ENCODE assay signal across 8 cellular contexts in genomic region chr10:119370046-119370770, GRCh38.
A peak's percentile ranks its signal among the peaks of the same experiment; 100 is the strongest.
DNase-seq lines count a peak whose midpoint lies in the region; ATAC-seq and TF ChIP-seq lines count a peak whose summit lies in the region.

No MANE protein-coding gene starts in this region.

- H3K9me3 ChIP-seq in mesenchymal stem cell (ENCODE audit: control insufficient read depth, low read length), result no peaks in the 10 kb centered on the region
- no peaks in the 10 kb centered on the region for H3K9me3 ChIP-seq in upper lobe of left lung

- H2BK120ac ChIP-seq in mesenchymal stem cell (ENCODE audit: low read depth, low read length), result no peak overlapping the region

- 74% methylated on average over 14 of the region's 17 CpGs for WGBS in mesenchymal stem cell
- WGBS in upper lobe of left lung, 2 donors, result 31 to 33% methylated on average over 17 of the region's 17 CpGs

- H4K91ac ChIP-seq in mesenchymal stem cell (ENCODE audit: low read length), result no peak overlapping the region

- H3K14ac ChIP-seq in mesenchymal stem cell (ENCODE audit: low read length in 2 of 2), result no peak overlapping the region

- H2AK5ac ChIP-seq in mesenchymal stem cell (ENCODE audit: low read length, severe bottlenecking), result peak overlapping the region; percentile 75

- peak overlapping the region; percentile 60 for H3K27ac Mint-ChIP-seq in activated T-cell treated with anti-CD3 and anti-CD28 coated beads, Interleukin-2, amount 50 U/mL, for 24 hours
- no peak overlapping the region for H3K27ac Mint-ChIP-seq in activated T-cell treated with anti-CD3 and anti-CD28 coated beads, Interleukin-2, amount 50 U/mL, for 72 hours

- H3K4ac ChIP-seq in mesenchymal stem cell (ENCODE audit: low read depth in 1 of 2, low read length in 2 of 2), result no peak overlapping the region

- peak overlapping the region; percentile 34 for H3K4me3 ChIP-seq in choroid plexus epithelial cell (ENCODE audit: low read depth, low read length)
- peak overlapping the region in 1 of 2 experiments; percentile 60 for H3K4me3 ChIP-seq in mesenchymal stem cell (ENCODE audit: insufficient read depth in 1 of 2, low read depth in 1 of 2, low read length in 2 of 2)
- H3K4me3 ChIP-seq in upper lobe of left lung, result peak overlapping the region in 2 of 4 donors; percentile 19 to 21

- TF ChIP-seq EP300 in upper lobe of left lung (IDR thresholded peaks at IDR 0.05), result no peak

- H3K4me3 Mint-ChIP-seq in activated T-cell treated with anti-CD3 and anti-CD28 coated beads, Interleukin-2, amount 50 U/mL, for 24 hours, result no peak overlapping the region
- H3K4me3 Mint-ChIP-seq in activated T-cell treated with anti-CD3 and anti-CD28 coated beads, Interleukin-2, amount 50 U/mL, for 72 hours, result no peak overlapping the region
- no peak overlapping the region for H3K4me3 Mint-ChIP-seq in activated T-cell treated with anti-CD3 and anti-CD28 coated beads, Interleukin-2, amount 50 U/mL, for 4 hours

- peak overlapping the region; percentile 91 for H3K9ac ChIP-seq in mesenchymal stem cell (ENCODE audit: low read length)

- H3K4me1 ChIP-seq in mesenchymal stem cell (ENCODE audit: control insufficient read depth, insufficient read depth, low read depth, low read length), result peaks cover 36% of the 10 kb centered on the region
- H3K4me1 ChIP-seq in upper lobe of left lung, result peaks cover 68 to 77% (median 73%) of the 10 kb centered on the region in 4 donors

- peaks cover 4% of the 10 kb centered on the region for H3K36me3 Mint-ChIP-seq in activated T-cell treated with anti-CD3 and anti-CD28 coated beads, Interleukin-2, amount 50 U/mL, for 24 hours (ENCODE audit: low read depth)
- no peaks in the 10 kb centered on the region for H3K36me3 Mint-ChIP-seq in activated T-cell treated with anti-CD3 and anti-CD28 coated beads, Interleukin-2, amount 50 U/mL, for 72 hours (ENCODE audit: insufficient read depth in 2 of 2)
- H3K36me3 Mint-ChIP-seq in activated T-cell treated with anti-CD3 and anti-CD28 coated beads, Interleukin-2, amount 50 U/mL, for 4 hours (ENCODE audit: insufficient read depth), result peaks cover 6% of the 10 kb centered on the region

- peak overlapping the region in 1 of 2 experiments; percentile 60 for H2BK12ac ChIP-seq in mesenchymal stem cell (ENCODE audit: low read length in 2 of 2)

- peaks cover 0 to 7% of the 10 kb centered on the region in 2 experiments for H3K36me3 ChIP-seq in mesenchymal stem cell (ENCODE audit: control insufficient read depth in 1 of 2, insufficient read depth in 2 of 2, low read depth in 1 of 2, low read length in 2 of 2)
- H3K36me3 ChIP-seq in upper lobe of left lung, result no peaks in the 10 kb centered on the region

- H3K23ac ChIP-seq in mesenchymal stem cell (ENCODE audit: low read length in 2 of 2), result no peak overlapping the region

- in situ Hi-C loops in GM13976 (cut with MboI; ENCODE audit: low sequenced_read_pairs, unreplicated experiment), result no loop called here

- no peak overlapping the region for H4K8ac ChIP-seq in mesenchymal stem cell (ENCODE audit: low read length)

- no peak for ATAC-seq in activated T-cell treated with anti-CD3 and anti-CD28 coated beads, Interleukin-2, amount 50 U/mL, for 72 hours (replicated peaks in 1 of 2)
- ATAC-seq in upper lobe of left lung (ENCODE audit: low FRiP score in 2 of 2), result peak in 1 of 2 donors; percentile 69
- ATAC-seq in activated T-cell treated with anti-CD3 and anti-CD28 coated beads, Interleukin-2, amount 50 U/mL, for 4 hours, result no peak

- TF ChIP-seq CTCF in choroid plexus epithelial cell (conservative IDR thresholded peaks at IDR 0.05; ENCODE audit: low read depth, low read length) (no peak), upper lobe of left lung (IDR thresholded peaks at IDR 0.05) (no peak), GM13976 (IDR thresholded peaks at IDR 0.05; ENCODE audit: borderline replicate concordance, control extremely low read depth, extremely low read depth, insufficient read depth, missing control alignments) (no peak)

- no peaks in the 10 kb centered on the region for H3K9me3 Mint-ChIP-seq in activated T-cell treated with anti-CD3 and anti-CD28 coated beads, Interleukin-2, amount 50 U/mL, for 24 hours
- H3K9me3 Mint-ChIP-seq in activated T-cell treated with anti-CD3 and anti-CD28 coated beads, Interleukin-2, amount 50 U/mL, for 72 hours, result no peaks in the 10 kb centered on the region
- H3K9me3 Mint-ChIP-seq in activated T-cell treated with anti-CD3 and anti-CD28 coated beads, Interleukin-2, amount 50 U/mL, for 4 hours, result no peaks in the 10 kb centered on the region

- H3K27ac ChIP-seq in mesenchymal stem cell (ENCODE audit: low read length, poor library complexity, severe bottlenecking) (peak overlapping the region; percentile 10), upper lobe of left lung (peak overlapping the region; percentile 69 to 86 (median 78))

- no peaks in the 10 kb centered on the region for H3K27me3 ChIP-seq in mesenchymal stem cell (ENCODE audit: control insufficient read depth in 1 of 2, insufficient read depth in 1 of 2, low read length in 2 of 2)
- no peaks in the 10 kb centered on the region for H3K27me3 ChIP-seq in upper lobe of left lung

- no peak for DNase-seq in activated T-cell treated with anti-CD3 and anti-CD28 coated beads, Interleukin-2, amount 50 U/mL, for 24 hours
- no peak for DNase-seq in activated T-cell treated with anti-CD3 and anti-CD28 coated beads, Interleukin-2, amount 50 U/mL, for 72 hours
- DNase-seq in choroid plexus epithelial cell (ENCODE audit: low read depth) (peak; percentile 84), mesenchymal stem cell (peak; percentile 65), upper lobe of left lung (no peak), NOMO-1 treated with dmso at 0.1 percent for 144 hours (lab: John Stamatoyannopoulos, UW; ENCODE audit: unreplicated experiment) (no peak), GM13976 (ENCODE audit: low spot score) (no peak)
- no peak for DNase-seq in activated T-cell treated with anti-CD3 and anti-CD28 coated beads, Interleukin-2, amount 50 U/mL, for 4 hours

- H2AFZ ChIP-seq in mesenchymal stem cell (ENCODE audit: low read depth, low read length), result no peak overlapping the region

- peak overlapping the region in 1 of 2 experiments; percentile 46 for H3K18ac ChIP-seq in mesenchymal stem cell (ENCODE audit: low read depth in 1 of 2, low read length in 2 of 2)

- no peak for TF ChIP-seq POLR2A in upper lobe of left lung (IDR thresholded peaks at IDR 0.05)

- H3K4me2 ChIP-seq in mesenchymal stem cell (ENCODE audit: low read length, poor library complexity, severe bottlenecking), result no peak overlapping the region

- H3K27me3 Mint-ChIP-seq in activated T-cell treated with anti-CD3 and anti-CD28 coated beads, Interleukin-2, amount 50 U/mL, for 24 hours, result no peaks in the 10 kb centered on the region
- no peaks in the 10 kb centered on the region for H3K27me3 Mint-ChIP-seq in activated T-cell treated with anti-CD3 and anti-CD28 coated beads, Interleukin-2, amount 50 U/mL, for 72 hours (ENCODE audit: low read depth)
- H3K27me3 Mint-ChIP-seq in activated T-cell treated with anti-CD3 and anti-CD28 coated beads, Interleukin-2, amount 50 U/mL, for 4 hours (ENCODE audit: low read depth), result no peaks in the 10 kb centered on the region

- H3K79me1 ChIP-seq in mesenchymal stem cell (replicated peaks; ENCODE audit: low read length, poor library complexity, severe bottlenecking), result peaks cover 8% of the 10 kb centered on the region

- H3K4me1 Mint-ChIP-seq in activated T-cell treated with anti-CD3 and anti-CD28 coated beads, Interleukin-2, amount 50 U/mL, for 24 hours (ENCODE audit: low read depth), result peaks cover 37% of the 10 kb centered on the region
- peaks cover 33% of the 10 kb centered on the region for H3K4me1 Mint-ChIP-seq in activated T-cell treated with anti-CD3 and anti-CD28 coated beads, Interleukin-2, amount 50 U/mL, for 72 hours (ENCODE audit: low read depth)
- peaks cover 21% of the 10 kb centered on the region for H3K4me1 Mint-ChIP-seq in activated T-cell treated with anti-CD3 and anti-CD28 coated beads, Interleukin-2, amount 50 U/mL, for 4 hours (ENCODE audit: low read depth)

- H2BK5ac ChIP-seq in mesenchymal stem cell (ENCODE audit: low read depth, low read length, poor library complexity, severe bottlenecking), result no peak overlapping the region

- no peak overlapping the region for H2BK15ac ChIP-seq in mesenchymal stem cell (ENCODE audit: low read depth, poor library complexity, severe bottlenecking)

Comparison
In these comparisons a context has a peak if more than half of its experiments do, and no peak if none do; other contexts are left out.
1. DNase-seq: peak in choroid plexus epithelial cell (single experiment) and mesenchymal stem cell (single experiment); none in activated T-cell treated with anti-CD3 and anti-CD28 coated beads, Interleukin-2, amount 50 U/mL, for 24 hours (single experiment), activated T-cell treated with anti-CD3 and anti-CD28 coated beads, Interleukin-2, amount 50 U/mL, for 72 hours (0 of 2), upper lobe of left lung (0 of 2), NOMO-1 treated with dmso at 0.1 percent for 144 hours (single experiment), GM13976 (single experiment) and activated T-cell treated with anti-CD3 and anti-CD28 coated beads, Interleukin-2, amount 50 U/mL, for 4 hours (single experiment).